Comparison of ENCODE assay signal across 7 cellular contexts in genomic region chr3:188439080-188439479, GRCh38.
DNase-seq lines count a peak whose midpoint lies in the region; ATAC-seq and TF ChIP-seq lines count a peak whose summit lies in the region.

No MANE protein-coding gene starts in this region.

- peaks cover 2 to 65% (median 4%) of the 10 kb centered on the region in 3 donors for H3K4me1 ChIP-seq in gastroesophageal sphincter

- no peaks in the 10 kb centered on the region for H3K27me3 Mint-ChIP-seq in stimulated activated naive CD8-positive, alpha-beta T cell treated with anti-CD3 and anti-CD28 coated beads, Interleukin-15, Interleukin-2, amounts not matched to agents 100 ng/mL and 50 ng/mL, for 24 hours

- H3K9me3 ChIP-seq in gastroesophageal sphincter: no peaks in the 10 kb centered on the region

- H3K4me1 Mint-ChIP-seq in stimulated activated naive CD8-positive, alpha-beta T cell treated with anti-CD3 and anti-CD28 coated beads, Interleukin-15, Interleukin-2, amounts not matched to agents 100 ng/mL and 50 ng/mL, for 24 hours (ENCODE audit: low read depth): peaks cover 86% of the 10 kb centered on the region

- peak overlapping the region; percentile 66 for H3K4me3 Mint-ChIP-seq in stimulated activated naive CD8-positive, alpha-beta T cell treated with anti-CD3 and anti-CD28 coated beads, Interleukin-15, Interleukin-2, amounts not matched to agents 100 ng/mL and 50 ng/mL, for 24 hours

- no peaks in the 10 kb centered on the region for H3K27me3 ChIP-seq in gastroesophageal sphincter

- peaks cover 0 to 21% of the 10 kb centered on the region in 2 donors for H3K36me3 ChIP-seq in gastroesophageal sphincter

- 60 to 69% methylated on average over 5 of the region's 5 CpGs for WGBS in gastroesophageal sphincter (ENCODE audit: low coverage in 1 of 2), 2 donors

- no peak for TF ChIP-seq POLR2A in gastroesophageal sphincter (IDR thresholded peaks at IDR 0.05)

- H3K27ac Mint-ChIP-seq in stimulated activated naive CD8-positive, alpha-beta T cell treated with anti-CD3 and anti-CD28 coated beads, Interleukin-15, Interleukin-2, amounts not matched to agents 100 ng/mL and 50 ng/mL, for 24 hours: peak overlapping the region; percentile 87

- DNase-seq in SK-MEL-5 (ENCODE audit: low read depth, low spot score): peak; percentile 38
- DNase-seq in COR-L47 (lab: John Stamatoyannopoulos, UW): no peak
- no peak for DNase-seq in NCI-H2227 (lab: John Stamatoyannopoulos, UW; ENCODE audit: unreplicated experiment)

- H3K9me3 Mint-ChIP-seq in stimulated activated naive CD8-positive, alpha-beta T cell treated with anti-CD3 and anti-CD28 coated beads, Interleukin-15, Interleukin-2, amounts not matched to agents 100 ng/mL and 50 ng/mL, for 24 hours: peaks cover 4% of the 10 kb centered on the region

- H3K27ac ChIP-seq in gastroesophageal sphincter: peak overlapping the region in 3 of 4 donors; percentile 11 to 49 (median 39)

- no peak for TF ChIP-seq EP300 in gastroesophageal sphincter (IDR thresholded peaks at IDR 0.05)

- in situ Hi-C loops in SK-MEL-5 (cut with HindIII; ENCODE audit: low pct_unique_long_range_greater_than_20kb, low sequenced_read_pairs): no loop called here

- ATAC-seq in GM19043 (IDR thresholded peaks at IDR 0.05; ENCODE audit: low read depth, unreplicated experiment) (peak; percentile 92), HG02973 (IDR thresholded peaks at IDR 0.05; ENCODE audit: unreplicated experiment) (peak; percentile 91), gastroesophageal sphincter (peak; percentile 58)

- H3K4me3 ChIP-seq in gastroesophageal sphincter: no peak overlapping the region

- peaks cover 30% of the 10 kb centered on the region for H3K36me3 Mint-ChIP-seq in stimulated activated naive CD8-positive, alpha-beta T cell treated with anti-CD3 and anti-CD28 coated beads, Interleukin-15, Interleukin-2, amounts not matched to agents 100 ng/mL and 50 ng/mL, for 24 hours (ENCODE audit: low read depth)

- TF ChIP-seq CTCF in gastroesophageal sphincter (IDR thresholded peaks at IDR 0.05): no peak
